1 cellular context compared by ENCODE assay signal in the genomic region with DNA sequence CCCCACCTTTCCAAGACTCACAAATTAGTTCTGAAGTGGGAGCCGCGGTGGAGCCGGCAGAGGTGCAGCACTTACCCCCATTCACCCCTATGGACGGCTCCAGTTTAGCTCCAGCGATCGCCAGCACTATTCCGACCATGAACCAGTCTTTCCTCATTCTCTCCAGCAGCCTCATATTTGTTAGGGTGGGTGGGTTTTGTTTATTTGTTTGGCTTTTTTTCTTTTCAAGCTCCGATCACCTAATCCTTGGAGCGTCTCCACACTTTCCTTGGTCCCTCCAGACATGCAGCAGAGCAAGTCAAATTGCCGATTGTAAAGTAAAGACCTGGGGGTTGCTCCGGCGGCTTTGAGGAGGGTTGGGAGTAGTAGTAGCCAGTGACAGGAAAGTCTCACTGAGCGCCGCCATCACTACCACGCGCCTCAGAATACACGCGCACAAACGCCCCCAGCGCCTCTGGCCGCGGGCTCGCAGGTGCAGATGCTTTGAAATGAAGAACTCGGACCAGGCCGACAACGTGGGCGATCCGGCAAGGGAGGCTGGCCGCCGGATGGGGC.
A peak's percentile ranks its signal among the peaks of the same experiment; 100 is the strongest.
TF ChIP-seq lines count a peak whose summit lies in the region.

A gene with protein sequence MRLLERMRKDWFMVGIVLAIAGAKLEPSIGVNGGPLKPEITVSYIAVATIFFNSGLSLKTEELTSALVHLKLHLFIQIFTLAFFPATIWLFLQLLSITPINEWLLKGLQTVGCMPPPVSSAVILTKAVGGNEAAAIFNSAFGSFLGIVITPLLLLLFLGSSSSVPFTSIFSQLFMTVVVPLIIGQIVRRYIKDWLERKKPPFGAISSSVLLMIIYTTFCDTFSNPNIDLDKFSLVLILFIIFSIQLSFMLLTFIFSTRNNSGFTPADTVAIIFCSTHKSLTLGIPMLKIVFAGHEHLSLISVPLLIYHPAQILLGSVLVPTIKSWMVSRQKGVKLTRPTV (minus strand): TSS at position 398 of the 555 bp plus-strand sequence. CDS start 223 bp downstream, at position 175.

TF ChIP-seq in HepG2, 621 proteins besides CTCF, POLR2A, EP300 and RAD21 (continues in another document):
- TF ChIP-seq XRCC5 (optimal IDR thresholded peaks at IDR 0.05; ENCODE audit: low read length) (peak; percentile 79), ZNF281 (CRISPR knock-in tag; IDR thresholded peaks at IDR 0.05; ENCODE audit: borderline replicate concordance) (peak; percentile 8; the same call in 1 of the 2 replicates), ZNF547 (CRISPR knock-in tag; IDR thresholded peaks at IDR 0.05) (no peak), HDAC2 (CRISPR knock-in tag; IDR thresholded peaks at IDR 0.05) (peak; percentile 13; the same call in 1 of the 2 replicates), RORA (CRISPR knock-in tag; IDR thresholded peaks at IDR 0.05) (no peak), MBD4 (IDR thresholded peaks at IDR 0.05; ENCODE audit: borderline replicate concordance, low read length) (no peak), MYC (CRISPR knock-in tag; IDR thresholded peaks at IDR 0.05; ENCODE audit: borderline replicate concordance) (peak; percentile 12; the same call in 1 of the 2 replicates), ASH2L (IDR thresholded peaks at IDR 0.05; ENCODE audit: insufficient read length, low read depth, low read length) (peak; percentile 58), AHDC1 (CRISPR knock-in tag; IDR thresholded peaks at IDR 0.05; ENCODE audit: borderline replicate concordance) (peak; percentile 17; the same call in 1 of the 2 replicates), ARID3A (IDR thresholded peaks at IDR 0.05; ENCODE audit: low read depth, low read length) (no peak), MED1 (CRISPR knock-in tag; IDR thresholded peaks at IDR 0.05) (0 out of 2 replicates have a peak, but pooled peaks have one; percentile 10), ZNF850 (CRISPR knock-in tag; conservative IDR thresholded peaks at IDR 0.05) (0 out of 2 replicates have a peak, but pooled peaks have one; percentile 43), YY1 (IDR thresholded peaks at IDR 0.05; ENCODE audit: insufficient read depth, insufficient replicate concordance, low read depth, low read length) (peak; percentile 95), GABPB1 (CRISPR knock-in tag; IDR thresholded peaks at IDR 0.05) (peak; percentile 40; the same call in 1 of the 2 replicates), MEIS2 (CRISPR knock-in tag; IDR thresholded peaks at IDR 0.05) (0 out of 2 replicates have a peak, but pooled peaks have one; percentile 7), ZNF816 (CRISPR knock-in tag; IDR thresholded peaks at IDR 0.05; ENCODE audit: borderline replicate concordance) (0 out of 2 replicates have a peak, but pooled peaks have one; percentile 53), PHF21A (CRISPR knock-in tag; IDR thresholded peaks at IDR 0.05) (peak; percentile 49; the same call in 1 of the 2 replicates), ZNF891 (CRISPR knock-in tag; IDR thresholded peaks at IDR 0.05) (peak; percentile 10; the same call in 1 of the 2 replicates), ZSCAN9 (CRISPR knock-in tag; IDR thresholded peaks at IDR 0.05; ENCODE audit: borderline replicate concordance) (0 out of 2 replicates have a peak, but pooled peaks have one; percentile 6), POLR2AphosphoS5 (IDR thresholded peaks at IDR 0.05; ENCODE audit: low read depth, low read length) (peak; percentile 63), ZNF460 (CRISPR knock-in tag; IDR thresholded peaks at IDR 0.05; ENCODE audit: borderline replicate concordance) (no peak), SOX13 (IDR thresholded peaks at IDR 0.05) (no peak), SOX13 (CRISPR knock-in tag; conservative IDR thresholded peaks at IDR 0.05 in 1 of 2, IDR thresholded peaks at IDR 0.05 in 1 of 2) (no peak), SRF (IDR thresholded peaks at IDR 0.05; ENCODE audit: low read depth, low read length) (peak; percentile 72), CBX1 (IDR thresholded peaks at IDR 0.05; ENCODE audit: low read depth) (peak; percentile 21), PHF8 (CRISPR knock-in tag; IDR thresholded peaks at IDR 0.05) (peak; percentile 4; the same call in 1 of the 2 replicates), HOXA3 (CRISPR knock-in tag; IDR thresholded peaks at IDR 0.05) (0 out of 2 replicates have a peak, but pooled peaks have one; percentile 4), ZNF33A (CRISPR knock-in tag; IDR thresholded peaks at IDR 0.05; ENCODE audit: borderline replicate concordance) (0 out of 2 replicates have a peak, but pooled peaks have one; percentile 41), NCOA5 (CRISPR knock-in tag; IDR thresholded peaks at IDR 0.05) (no peak), MAFK (conservative IDR thresholded peaks at IDR 0.05 in 1 of 2, IDR thresholded peaks at IDR 0.05 in 1 of 2; ENCODE audit: low read length in 2 of 2) (peak in 1 of 2 experiments; percentile 27; a peak in 2 of 4 replicates), ZNF124 (CRISPR knock-in tag; IDR thresholded peaks at IDR 0.05) (0 out of 2 replicates have a peak, but pooled peaks have one; percentile 3), HDAC6 (IDR thresholded peaks at IDR 0.05; ENCODE audit: low read depth, low read length) (no peak), PAF1 (CRISPR knock-in tag; IDR thresholded peaks at IDR 0.05) (no peak), NFKBIZ (CRISPR knock-in tag; IDR thresholded peaks at IDR 0.05) (no peak), ZNF597 (CRISPR knock-in tag; IDR thresholded peaks at IDR 0.05) (no peak)
- TF ChIP-seq, protein P1, sequence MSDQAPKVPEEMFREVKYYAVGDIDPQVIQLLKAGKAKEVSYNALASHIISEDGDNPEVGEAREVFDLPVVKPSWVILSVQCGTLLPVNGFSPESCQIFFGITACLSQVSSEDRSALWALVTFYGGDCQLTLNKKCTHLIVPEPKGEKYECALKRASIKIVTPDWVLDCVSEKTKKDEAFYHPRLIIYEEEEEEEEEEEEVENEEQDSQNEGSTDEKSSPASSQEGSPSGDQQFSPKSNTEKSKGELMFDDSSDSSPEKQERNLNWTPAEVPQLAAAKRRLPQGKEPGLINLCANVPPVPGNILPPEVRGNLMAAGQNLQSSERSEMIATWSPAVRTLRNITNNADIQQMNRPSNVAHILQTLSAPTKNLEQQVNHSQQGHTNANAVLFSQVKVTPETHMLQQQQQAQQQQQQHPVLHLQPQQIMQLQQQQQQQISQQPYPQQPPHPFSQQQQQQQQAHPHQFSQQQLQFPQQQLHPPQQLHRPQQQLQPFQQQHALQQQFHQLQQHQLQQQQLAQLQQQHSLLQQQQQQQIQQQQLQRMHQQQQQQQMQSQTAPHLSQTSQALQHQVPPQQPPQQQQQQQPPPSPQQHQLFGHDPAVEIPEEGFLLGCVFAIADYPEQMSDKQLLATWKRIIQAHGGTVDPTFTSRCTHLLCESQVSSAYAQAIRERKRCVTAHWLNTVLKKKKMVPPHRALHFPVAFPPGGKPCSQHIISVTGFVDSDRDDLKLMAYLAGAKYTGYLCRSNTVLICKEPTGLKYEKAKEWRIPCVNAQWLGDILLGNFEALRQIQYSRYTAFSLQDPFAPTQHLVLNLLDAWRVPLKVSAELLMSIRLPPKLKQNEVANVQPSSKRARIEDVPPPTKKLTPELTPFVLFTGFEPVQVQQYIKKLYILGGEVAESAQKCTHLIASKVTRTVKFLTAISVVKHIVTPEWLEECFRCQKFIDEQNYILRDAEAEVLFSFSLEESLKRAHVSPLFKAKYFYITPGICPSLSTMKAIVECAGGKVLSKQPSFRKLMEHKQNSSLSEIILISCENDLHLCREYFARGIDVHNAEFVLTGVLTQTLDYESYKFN (CRISPR knock-in tag; conservative IDR thresholded peaks at IDR 0.05): 0 out of 2 replicates have a peak, but pooled peaks have one; percentile 13
- TF ChIP-seq, protein P2, sequence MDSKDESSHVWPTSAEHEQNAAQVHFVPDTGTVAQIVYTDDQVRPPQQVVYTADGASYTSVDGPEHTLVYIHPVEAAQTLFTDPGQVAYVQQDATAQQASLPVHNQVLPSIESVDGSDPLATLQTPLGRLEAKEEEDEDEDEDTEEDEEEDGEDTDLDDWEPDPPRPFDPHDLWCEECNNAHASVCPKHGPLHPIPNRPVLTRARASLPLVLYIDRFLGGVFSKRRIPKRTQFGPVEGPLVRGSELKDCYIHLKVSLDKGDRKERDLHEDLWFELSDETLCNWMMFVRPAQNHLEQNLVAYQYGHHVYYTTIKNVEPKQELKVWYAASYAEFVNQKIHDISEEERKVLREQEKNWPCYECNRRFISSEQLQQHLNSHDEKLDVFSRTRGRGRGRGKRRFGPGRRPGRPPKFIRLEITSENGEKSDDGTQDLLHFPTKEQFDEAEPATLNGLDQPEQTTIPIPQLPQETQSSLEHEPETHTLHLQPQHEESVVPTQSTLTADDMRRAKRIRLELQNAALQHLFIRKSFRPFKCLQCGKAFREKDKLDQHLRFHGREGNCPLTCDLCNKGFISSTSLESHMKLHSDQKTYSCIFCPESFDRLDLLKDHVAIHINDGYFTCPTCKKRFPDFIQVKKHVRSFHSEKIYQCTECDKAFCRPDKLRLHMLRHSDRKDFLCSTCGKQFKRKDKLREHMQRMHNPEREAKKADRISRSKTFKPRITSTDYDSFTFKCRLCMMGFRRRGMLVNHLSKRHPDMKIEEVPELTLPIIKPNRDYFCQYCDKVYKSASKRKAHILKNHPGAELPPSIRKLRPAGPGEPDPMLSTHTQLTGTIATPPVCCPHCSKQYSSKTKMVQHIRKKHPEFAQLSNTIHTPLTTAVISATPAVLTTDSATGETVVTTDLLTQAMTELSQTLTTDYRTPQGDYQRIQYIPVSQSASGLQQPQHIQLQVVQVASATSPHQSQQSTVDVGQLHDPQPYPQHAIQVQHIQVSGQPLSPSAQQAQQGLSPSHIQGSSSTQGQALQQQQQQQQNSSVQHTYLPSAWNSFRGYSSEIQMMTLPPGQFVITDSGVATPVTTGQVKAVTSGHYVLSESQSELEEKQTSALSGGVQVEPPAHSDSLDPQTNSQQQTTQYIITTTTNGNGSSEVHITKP (CRISPR knock-in tag; IDR thresholded peaks at IDR 0.05; ENCODE audit: low read depth): 0 out of 2 replicates have a peak, but pooled peaks have one; percentile 14
